ENCODE assay signal across 11 cellular contexts in the genomic region with DNA sequence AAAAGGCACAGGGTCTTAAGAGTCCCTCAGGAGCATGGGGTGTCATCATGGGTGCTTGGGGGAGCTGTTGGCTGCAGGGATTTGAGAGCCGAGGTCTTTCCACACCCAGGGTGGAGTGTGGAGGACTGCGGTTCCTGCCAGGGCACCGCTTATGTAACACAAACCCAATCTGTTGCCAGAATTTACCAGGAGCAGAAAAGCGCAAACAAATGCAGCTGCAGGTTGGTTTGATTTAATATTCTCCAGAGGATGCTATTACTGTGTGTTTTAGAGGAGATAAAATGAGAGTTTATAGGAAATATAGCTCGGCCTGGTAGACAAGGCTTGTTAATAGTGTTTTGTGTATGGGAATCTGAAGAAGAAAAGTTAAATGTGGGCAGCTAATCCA.
A peak's percentile ranks its signal among the peaks of the same experiment; 100 is the strongest.
DNase-seq lines count a peak whose midpoint lies in the region; FAIRE-seq and TF ChIP-seq lines count a peak whose summit lies in the region.
"Had no signal": no experiment of that assay in that cellular context is flagged by ENCODE, and none has a peak within 500 bp of the region (broad histone marks: within the 10 kb centered on the region; RNA-seq: fewer than 3 reads in every experiment).

No MANE protein-coding gene starts in this region.

- H3K4me3 Mint-ChIP-seq in brain: peak overlapping the region in 1 of 5 experiments; percentile 40
- H3K4me3 Mint-ChIP-seq: activated CD8-positive, alpha-beta T cell treated with anti-CD3 and anti-CD28 coated beads, Interleukin-2, amount 10 ng/mL, durations not matched to agents 7 days and 5 days had no signal

- in situ Hi-C loops in HAP-1 (cut with MboI; ENCODE audit: low sequenced_read_pairs): no loop called here

- DNase-seq in NCI-H2107 treated with DMSO at 0.1 percent for 48 hours (lab: John Stamatoyannopoulos, UW; ENCODE audit: unreplicated experiment) (peak; percentile 14), NCI-H2107 (lab: John Stamatoyannopoulos, UW) (no peak), substantia nigra (lab: John Stamatoyannopoulos, UW) (peak in 30 of 49 donors; percentile 14 to 69 (median 36)), NOMO-1 (lab: John Stamatoyannopoulos, UW; ENCODE audit: unreplicated experiment in 2 of 2) (no peak), HAP-1 (ENCODE audit: low spot score in 2 of 2) (no peak), urothelium cell line (ENCODE audit: low spot score) (no peak)
- DNase-seq: activated CD8-positive, alpha-beta T cell treated with anti-CD3 and anti-CD28 coated beads, Interleukin-2, amount 10 ng/mL, durations not matched to agents 7 days and 5 days; MV-4-11; stimulated activated CD8-positive, alpha-beta memory T cell treated with anti-CD3 and anti-CD28 coated beads, Interleukin-4, amount 100 ng/mL, for 48 hours had no signal

- H3K27me3 ChIP-seq in layer of hippocampus (ENCODE audit: control insufficient read depth, insufficient read depth, low read length) (no peaks in the 10 kb centered on the region), HAP-1 (ENCODE audit: low read depth) (no peaks in the 10 kb centered on the region)

- peaks cover 0 to 2% (median 0%) of the 10 kb centered on the region in 5 experiments for H3K9me3 Mint-ChIP-seq in brain

- no peaks in the 10 kb centered on the region for H3K27me3 Mint-ChIP-seq in brain

- H3K4me1 Mint-ChIP-seq in brain: peaks cover 68% of the 10 kb centered on the region

- H3K27ac Mint-ChIP-seq in brain: peak overlapping the region; percentile 18 to 95 (median 83)
- H3K27ac Mint-ChIP-seq: activated CD8-positive, alpha-beta T cell treated with anti-CD3 and anti-CD28 coated beads, Interleukin-2, amount 10 ng/mL, durations not matched to agents 7 days and 5 days had no signal

- H3K4me3 ChIP-seq in HAP-1: no peak overlapping the region

- H3K36me3 ChIP-seq in HAP-1 (replicated peaks): no peaks in the 10 kb centered on the region

- no peaks in the 10 kb centered on the region for H3K4me1 ChIP-seq in HAP-1

- no peak for TF ChIP-seq CTCF in brain (conservative IDR thresholded peaks at IDR 0.05)

- H3K27ac ChIP-seq in layer of hippocampus (ENCODE audit: low read depth, low read length) (peak overlapping the region; percentile 97), substantia nigra (ENCODE audit: low read depth, low read length, poor library complexity, severe bottlenecking) (peak overlapping the region; percentile 90)

- no peak for FAIRE-seq in urothelium cell line (lab: Jason Lieb, UNC)

- peaks cover 81% of the 10 kb centered on the region for H3K36me3 Mint-ChIP-seq in brain

- no peaks in the 10 kb centered on the region for H3K9me3 ChIP-seq in HAP-1

Comparison
In these comparisons a context has a peak if more than half of its experiments do, and no peak if none do; other contexts are left out.
1. DNase-seq: peak in NCI-H2107 treated with DMSO at 0.1 percent for 48 hours (single experiment) and substantia nigra (30 of 49); none in NCI-H2107 (single experiment), NOMO-1 (0 of 2), HAP-1 (0 of 2) and urothelium cell line (single experiment).